In genomic region chr2:37389395-37389794, GRCh38 we compare ENCODE assay signal across 18 cellular contexts. TPM values are rescaled to one million over a fixed set of nuclear protein-coding genes. Genes with fewer than 3 reads are reported as not detected.
DNase-seq lines count a peak whose midpoint lies in the region; ATAC-seq, FAIRE-seq and TF ChIP-seq lines count a peak whose summit lies in the region.
"Had no signal": no experiment of that assay in that cellular context is flagged by ENCODE, and none has a peak within 500 bp of the region (broad histone marks: within the 10 kb centered on the region; RNA-seq: fewer than 3 reads in every experiment).

No MANE protein-coding gene starts in this region.

- no peaks in the 10 kb centered on the region for H3K27me3 Mint-ChIP-seq in MCF 10A (ENCODE audit: insufficient read depth, unreplicated experiment)
- H3K27me3 Mint-ChIP-seq: effector memory CD8-positive, alpha-beta T cell had no signal

- no TSS peak for BruUV-seq in mammary epithelial cell (replicated peaks; lab: Mats Ljungman, UMichigan)
- BruUV-seq in MCF 10A (replicated peaks; lab: Mats Ljungman, UMichigan): no TSS peak
- BruUV-seq in IMR-90 (replicated peaks; lab: Mats Ljungman, UMichigan): no TSS peak
- no TSS peak for BruUV-seq in GM12878 (replicated peaks; lab: Mats Ljungman, UMichigan)

- H4K20me1 ChIP-seq in mammary epithelial cell (ENCODE audit: insufficient read depth, low read length): no peaks in the 10 kb centered on the region
- no peaks in the 10 kb centered on the region for H4K20me1 ChIP-seq in IMR-90 (ENCODE audit: insufficient read depth, low read length)
- H4K20me1 ChIP-seq in GM12878 (ENCODE audit: control insufficient read depth, insufficient read depth): no peaks in the 10 kb centered on the region

- peak overlapping the region; percentile 85 for H3K27ac ChIP-seq in mammary epithelial cell (ENCODE audit: insufficient read depth, low read depth, low read length)
- no peak overlapping the region for H3K27ac ChIP-seq in IMR-90 (ENCODE audit: insufficient read depth, low read length)
- H3K27ac ChIP-seq in GM12878 (ENCODE audit: control insufficient read depth, insufficient read depth): 0 out of 2 replicates have a peak overlapping the region, but pooled peaks have one; percentile 43
- H3K27ac ChIP-seq in uterus: peak overlapping the region; percentile 50 to 76
- H3K27ac ChIP-seq: ascending aorta, parathyroid adenoma, WERI-Rb-1 had no signal

- no peaks in the 10 kb centered on the region for H3K36me3 Mint-ChIP-seq in MCF 10A (ENCODE audit: insufficient read depth, unreplicated experiment)

- no peak for TF ChIP-seq EP300 in GM12878 (IDR thresholded peaks at IDR 0.05; ENCODE audit: borderline replicate concordance in 1 of 2, control insufficient read depth in 1 of 2, low read depth in 2 of 2, low read length in 2 of 2)

- H3K27me3 ChIP-seq in mammary epithelial cell (ENCODE audit: insufficient read depth, low read length) (no peaks in the 10 kb centered on the region), IMR-90 (ENCODE audit: control insufficient read depth, insufficient read depth, low read length) (no peaks in the 10 kb centered on the region), GM12878 (replicated peaks in 1 of 2; ENCODE audit: control insufficient read depth in 2 of 2, insufficient read depth in 2 of 2, low read length in 1 of 2) (no peaks in the 10 kb centered on the region), uterus (no peaks in the 10 kb centered on the region)
- H3K27me3 ChIP-seq: ascending aorta, heart right ventricle, MG63 had no signal

- RAD21 ChIA-PET in GM12878 (lab: Charles Lee; ENCODE audit: unreplicated experiment): interaction anchor here (0.9 to 2.8 kb wide), 5 partner anchors 10 to 462 kb away, joined by 3 to 39 read pairs (median 7); partner anchors contain the start of gene PRKD3

- TF ChIP-seq CTCF in mammary epithelial cell (conservative IDR thresholded peaks at IDR 0.05 in 1 of 2, IDR thresholded peaks at IDR 0.05 in 1 of 2; ENCODE audit: extremely low read depth in 1 of 2, insufficient read depth in 1 of 2, low read depth in 1 of 2, low read length in 2 of 2) (no peak), MCF 10A (IDR thresholded peaks at IDR 0.05; ENCODE audit: unreplicated experiment) (no peak), IMR-90 (conservative IDR thresholded peaks at IDR 0.05; ENCODE audit: low read depth, low read length) (no peak), GM12878 (IDR thresholded peaks at IDR 0.05 in 2 of 3, conservative IDR thresholded peaks at IDR 0.05 in 1 of 3; ENCODE audit: control insufficient read depth in 2 of 3, extremely low read depth in 1 of 3, insufficient read depth in 1 of 3, low read depth in 3 of 3, low read length in 3 of 3) (no peak), uterus (IDR thresholded peaks at IDR 0.05) (no peak)

- dilution Hi-C loops in mammary epithelial cell (cut with HindIII; ENCODE audit: low sequenced_read_pairs) (no loop called here), IMR-90 (cut with HindIII; ENCODE audit: low sequenced_read_pairs, unreplicated experiment) (no loop called here)

- CTCF ChIA-PET in mammary epithelial cell (lab: Charles Lee; ENCODE audit: low non-redundant PET) (no interaction called here), MCF 10A (lab: Yijun Ruan, JAX) (interaction anchor here (0.7 to 3.5 kb wide), 4 partner anchors 11 to 487 kb away, joined by 3 to 20 read pairs (median 6); no protein-coding TSS in a partner anchor), IMR-90 (lab: Yijun Ruan, JAX) (interaction anchor here (0.6 kb wide), 1 partner anchor 26 kb away, joined by 3 read pairs; no protein-coding TSS in a partner anchor), GM12878 (lab: Yijun Ruan, JAX) (interaction anchor here (0.6 to 3.7 kb wide), 6 partner anchors 11 to 505 kb away, joined by 3 to 21 read pairs (median 6); partner anchors contain the start of gene PRKD3)

- peak overlapping the region; percentile 52; the same call in 2 of the 3 replicates for H2BK15ac ChIP-seq in IMR-90 (ENCODE audit: low read depth, low read length)

- no peak overlapping the region; the same call in 1 of the 2 replicates for H4K91ac ChIP-seq in IMR-90 (ENCODE audit: insufficient read depth, low read depth, low read length)

- H3K4ac ChIP-seq in IMR-90 (ENCODE audit: low read depth, low read length): peak overlapping the region; percentile 83

- no peaks in the 10 kb centered on the region for H3K36me3 ChIP-seq in mammary epithelial cell (ENCODE audit: insufficient read depth, low read length)
- no peaks in the 10 kb centered on the region for H3K36me3 ChIP-seq in IMR-90 (ENCODE audit: control insufficient read depth, insufficient read depth, low read length)
- H3K36me3 ChIP-seq in GM12878 (ENCODE audit: control insufficient read depth in 2 of 2, insufficient read depth in 2 of 2, low read length in 1 of 2): no peaks in the 10 kb centered on the region
- H3K36me3 ChIP-seq in uterus: no peaks in the 10 kb centered on the region
- H3K36me3 ChIP-seq: ascending aorta, heart right ventricle, MG63, WERI-Rb-1 had no signal

- peaks cover 14% of the 10 kb centered on the region for H3K9me1 ChIP-seq in IMR-90 (ENCODE audit: insufficient read depth, low read length)

- no peak overlapping the region for H3K56ac ChIP-seq in IMR-90 (ENCODE audit: extremely low read depth, insufficient read depth, low read length)

- H3K27ac Mint-ChIP-seq in MCF 10A (ENCODE audit: low read depth, unreplicated experiment): no peak overlapping the region

- FAIRE-seq in GM12878 (lab: Jason Lieb, UNC): no peak

- TF ChIP-seq POLR2A in IMR-90 (IDR thresholded peaks at IDR 0.05; ENCODE audit: low read depth, low read length) (no peak), GM12878 (IDR thresholded peaks at IDR 0.05; ENCODE audit: low read depth, low read length) (no peak), uterus (IDR thresholded peaks at IDR 0.05) (no peak)

- DNase-seq in mammary epithelial cell: no peak
- DNase-seq in MCF 10A (ENCODE audit: unreplicated experiment): no peak
- no peak for DNase-seq in IMR-90
- DNase-seq in GM12878 (ENCODE audit: low read depth, low spot score): no peak
- no peak for DNase-seq in uterus
- no peak for DNase-seq in NCI-H2196 (lab: John Stamatoyannopoulos, UW; ENCODE audit: unreplicated experiment)
- DNase-seq: activated naive CD4-positive, alpha-beta T cell; effector memory CD8-positive, alpha-beta T cell; GF-D8; heart right ventricle; MG63; NCI-H226 had no signal

- H2AK9ac ChIP-seq in IMR-90 (replicated peaks; ENCODE audit: low read depth, low read length, poor library complexity): no peak overlapping the region

- H2AK5ac ChIP-seq in IMR-90 (ENCODE audit: low read depth, low read length): peak overlapping the region; percentile 52

- H3K9me3 ChIP-seq in mammary epithelial cell (replicated peaks; ENCODE audit: insufficient read depth, low read length) (no peaks in the 10 kb centered on the region), IMR-90 (ENCODE audit: control insufficient read depth, insufficient read depth, low read length) (no peaks in the 10 kb centered on the region), GM12878 (replicated peaks; ENCODE audit: control insufficient read depth, insufficient read depth, low read length) (no peaks in the 10 kb centered on the region; the same call in 2 of the 3 replicates), uterus (no peaks in the 10 kb centered on the region)
- H3K9me3 ChIP-seq: ascending aorta, heart right ventricle, MG63 had no signal

- H3K4me1 ChIP-seq in mammary epithelial cell (ENCODE audit: insufficient read depth, low read length) (peaks cover 43% of the 10 kb centered on the region), IMR-90 (ENCODE audit: control insufficient read depth, insufficient read depth, low read length) (peaks cover 27% of the 10 kb centered on the region), GM12878 (ENCODE audit: control insufficient read depth, insufficient read depth, low read length) (peaks cover 25% of the 10 kb centered on the region), uterus (no peaks in the 10 kb centered on the region)
- H3K4me1 ChIP-seq: ascending aorta, parathyroid adenoma had no signal

- no peaks in the 10 kb centered on the region for H3K79me2 ChIP-seq in mammary epithelial cell (ENCODE audit: insufficient read depth, low read length)
- H3K79me2 ChIP-seq in GM12878 (ENCODE audit: control insufficient read depth, insufficient read depth, low read length): no peaks in the 10 kb centered on the region
- H3K79me2 ChIP-seq: parathyroid adenoma had no signal

- H3K9ac ChIP-seq in mammary epithelial cell (ENCODE audit: insufficient read depth, low read length) (no peak overlapping the region), IMR-90 (ENCODE audit: low read depth, low read length) (no peak overlapping the region), GM12878 (ENCODE audit: control insufficient read depth, insufficient read depth, low read length) (no peak overlapping the region)
- H3K9ac ChIP-seq: parathyroid adenoma had no signal

- H2BK20ac ChIP-seq in IMR-90 (ENCODE audit: low read depth, low read length): peak overlapping the region; percentile 65

- H3K4me3 ChIP-seq in mammary epithelial cell (replicated peaks in 1 of 3; ENCODE audit: insufficient read depth in 1 of 3, low read depth in 2 of 3, low read length in 3 of 3) (no peak overlapping the region), IMR-90 (ENCODE audit: insufficient read depth, low read depth, low read length) (no peak overlapping the region), GM12878 (no peak overlapping the region), uterus (no peak overlapping the region)
- H3K4me3 ChIP-seq: ascending aorta, heart right ventricle, lung, MG63 had no signal

- in situ Hi-C loops in mammary epithelial cell (cut with MboI; ENCODE audit: low sequenced_read_pairs in 2 of 2): loop anchor here in 1 of 2 donors (25.0 kb wide), 1 partner anchor 873 kb away; no protein-coding TSS in a partner anchor
- in situ Hi-C loops in IMR-90 (cut with MboI; ENCODE audit: low sequenced_read_pairs): no loop called here
- in situ Hi-C loops in GM12878 (cut with MboI): no loop called here

- peak overlapping the region; percentile 83 for H2AFZ ChIP-seq in mammary epithelial cell (ENCODE audit: low read depth, low read length)
- H2AFZ ChIP-seq in IMR-90 (replicated peaks; ENCODE audit: low read length, poor library complexity): peak overlapping the region; percentile 6
- no peak overlapping the region for H2AFZ ChIP-seq in GM12878 (ENCODE audit: control insufficient read depth, low read depth, low read length)
- H2AFZ ChIP-seq: parathyroid adenoma had no signal

- peak overlapping the region; percentile 54; the same call in 1 of the 2 replicates for H4K5ac ChIP-seq in IMR-90 (ENCODE audit: low read depth, low read length)

- H2BK5ac ChIP-seq in IMR-90 (ENCODE audit: low read depth, low read length, poor library complexity, severe bottlenecking): peak overlapping the region; percentile 48

- peak overlapping the region; percentile 35; the same call in 1 of the 2 replicates for H3K23ac ChIP-seq in IMR-90 (ENCODE audit: low read depth, low read length)

- H3K4me2 ChIP-seq in mammary epithelial cell (ENCODE audit: insufficient read depth, low read depth, low read length) (no peak overlapping the region), IMR-90 (ENCODE audit: low read depth, low read length) (no peak overlapping the region), GM12878 (ENCODE audit: control insufficient read depth, insufficient read depth) (peak overlapping the region; percentile 74; the same call in 1 of the 2 replicates)

- H3K4me3 Mint-ChIP-seq in MCF 10A (ENCODE audit: unreplicated experiment): no peak overlapping the region

- ATAC-seq in IMR-90 (ENCODE audit: low read depth) (no peak), GM12878 (no peak), HG03280 (IDR thresholded peaks at IDR 0.05; ENCODE audit: unreplicated experiment) (no peak), HG02623 (IDR thresholded peaks at IDR 0.05; ENCODE audit: unreplicated experiment) (no peak)

- peak overlapping the region; percentile 93 for H3K14ac ChIP-seq in IMR-90 (replicated peaks; ENCODE audit: low read depth, low read length)

- peak overlapping the region; percentile 17 to 18; a peak in 2 of 4 replicates for H4K8ac ChIP-seq in IMR-90 (ENCODE audit: low read depth in 2 of 2, low read length in 2 of 2)

- H3K9me3 Mint-ChIP-seq in MCF 10A (ENCODE audit: unreplicated experiment): no peaks in the 10 kb centered on the region
- H3K9me3 Mint-ChIP-seq: effector memory CD8-positive, alpha-beta T cell had no signal

- peaks cover 0 to 2% of the 10 kb centered on the region in 2 experiments; a peak in 1 of 4 replicates for H3K79me1 ChIP-seq in IMR-90 (ENCODE audit: low read depth in 1 of 2, low read length in 2 of 2)

- peak overlapping the region; percentile 84 for H2BK120ac ChIP-seq in IMR-90 (ENCODE audit: low read depth, low read length)

- TF ChIP-seq RAD21 in IMR-90 (IDR thresholded peaks at IDR 0.05; ENCODE audit: low read length) (no peak), GM12878 (IDR thresholded peaks at IDR 0.05; ENCODE audit: insufficient read depth, low read depth, low read length) (no peak)

- peaks cover 19% of the 10 kb centered on the region for H3K4me1 Mint-ChIP-seq in MCF 10A (ENCODE audit: insufficient read depth, unreplicated experiment)

- peak overlapping the region; percentile 71; the same call in 1 of the 2 replicates for H3K18ac ChIP-seq in IMR-90 (ENCODE audit: low read depth, low read length)

- intact Hi-C loops in mammary epithelial cell (cut with micrococcal nuclease) (loop anchor here (5.0 kb wide), 2 partner anchors 47 to 67 kb away; partner anchors contain the start of genes PRKD3 and QPCT), MCF 10A (cut with micrococcal nuclease) (no loop called here), IMR-90 (cut with micrococcal nuclease) (loop anchor here (5.0 kb wide), 1 partner anchor 222 kb away; no protein-coding TSS in a partner anchor), GM12878 (cut with micrococcal nuclease; ENCODE audit: unreplicated experiment) (no loop called here), uterus (cut with DNase I; ENCODE audit: low total_unique reads) (no loop called here)

- POLR2A ChIA-PET in MCF 10A (lab: Yijun Ruan, JAX): interaction anchor here (0.7 to 0.8 kb wide), 2 partner anchors 65 to 153 kb away, joined by 3 read pairs; partner anchors contain the start of gene PRKD3
- POLR2A ChIA-PET in IMR-90 (lab: Charles Lee; ENCODE audit: unreplicated experiment): no interaction called here
- POLR2A ChIA-PET in GM12878 (lab: Charles Lee): interaction anchor here (1.2 to 3.3 kb wide), 2 partner anchors 10 to 12 kb away, joined by 3 to 22 read pairs; no protein-coding TSS in a partner anchor

- SMC1A ChIA-PET in GM12878 (lab: Charles Lee; ENCODE audit: uncharacterized antibody, unreplicated experiment): interaction anchor here (0.6 to 3.7 kb wide), 7 partner anchors 10 to 488 kb away, joined by 4 to 45 read pairs (median 5); no protein-coding TSS in a partner anchor

RNA-seq across cellular contexts. Expression of gene QPCT, which starts 45.0 kb away (rescaled TPM):
- total RNA-seq in mammary epithelial cell: 10 to 100 TPM in 1 of 2 donors, under 1 TPM in 1; 0.33 to 14.3 TPM
- polyA plus RNA-seq in mammary epithelial cell: 4.0 TPM
- 26.6 TPM for polyA minus RNA-seq in mammary epithelial cell
- total RNA-seq in MCF 10A (2022): not detected in 2 replicates
- 2.2 TPM in 2 replicates for total RNA-seq in IMR-90 (2012; rRNA removed)
- polyA plus RNA-seq in IMR-90 (2012; rRNA removed): 1.6 and 1.9 TPM in 2 replicates
- 1.2 and 1.5 TPM in 2 replicates for polyA plus RNA-seq in IMR-90 (2012; cell fraction: cytosol; rRNA removed)
- polyA plus RNA-seq in IMR-90 (2012; cell fraction: nucleus; rRNA removed; ENCODE audit: low replicate concordance): 0.35 and 0.85 TPM in 2 replicates
- total RNA-seq in GM12878 (2013; cell fraction: nucleolus; rRNA removed): not detected in 2 replicates
- 0.17 and 0.27 TPM in 2 replicates for total RNA-seq in GM12878 (2014; rRNA removed)
- total RNA-seq in GM12878 (2014; rRNA removed; fragmentation: Illumina TruSeq; extraction: Trizol): 0.18 TPM in 1 of 2 replicates, not detected in the other
- total RNA-seq in GM12878 (2021): 0.15 and 0.16 TPM in 2 replicates
- 0.20 TPM for polyA plus RNA-seq in GM12878 (2011; ENCODE audit: low read depth)
- polyA plus RNA-seq in GM12878 (2011; rRNA removed): 0.14 and 0.52 TPM in 2 replicates
- polyA plus RNA-seq in GM12878 (2011; cell fraction: cytosol; rRNA removed): 0.19 and 0.23 TPM in 2 replicates
- 0.23 and 0.28 TPM in 2 replicates for polyA plus RNA-seq in GM12878 (2011; cell fraction: nucleus; rRNA removed)
- polyA plus RNA-seq in GM12878 (2012): 0.23 and 0.45 TPM in 2 replicates
- 0.19 TPM in 1 of 2 replicates, not detected in the other for polyA plus RNA-seq in GM12878 (2014; fragmentation: Illumina TruSeq; extraction: Trizol)
- polyA plus RNA-seq in GM12878 (2014; fragmentation: Nextera tagmentation; extraction: Ambion mirVana): under 1 TPM; 0.14 to 0.24 TPM
- not detected in 2 replicates for polyA plus RNA-seq in GM12878 (2014; rRNA removed)
- under 1 TPM; 0.24 to 0.86 TPM for polyA plus RNA-seq in GM12878 (2016; fragmentation: Nextera tagmentation; extraction: Ambion mirVana)
- not detected in 2 replicates for polyA minus RNA-seq in GM12878 (2011; rRNA and poly(A)+ RNA removed)
- not detected in 2 replicates for polyA minus RNA-seq in GM12878 (2011; cell fraction: cytosol; rRNA and poly(A)+ RNA removed)
- polyA minus RNA-seq in GM12878 (2011; cell fraction: nucleus; rRNA and poly(A)+ RNA removed): 0.57 TPM in 1 of 2 replicates, not detected in the other
- total RNA-seq in uterus: 10 to 100 TPM in 2 of 4 donors, 1 to 10 TPM in 2; 4.4 to 46.9 (median 8.7) TPM

Comparison
In these comparisons a context has a peak if more than half of its experiments do, and no peak if none do; other contexts are left out.
1. intact Hi-C loops: an anchor here in mammary epithelial cell (5.0 kb wide) and IMR-90 (5.0 kb wide); none called in MCF 10A, GM12878 and uterus.